Comparison of ENCODE assay signal across 1 cellular context in genomic region chr17:5419356-5419958, GRCh38.
TF ChIP-seq lines count a peak whose summit lies in the region.

NUP88 (minus strand) TSS chr17:5419662; CDS start chr17:5419650, 12 bp downstream.

TF ChIP-seq in HepG2, 621 proteins besides CTCF, POLR2A, EP300 and RAD21 (continued from another document and continues in another):
- TF ChIP-seq YY1 (IDR thresholded peaks at IDR 0.05; ENCODE audit: insufficient read depth, insufficient replicate concordance, low read depth, low read length), result peak; percentile 97
- no peak for TF ChIP-seq HBP1 (CRISPR knock-in tag; IDR thresholded peaks at IDR 0.05; ENCODE audit: low read depth)
- no peak for TF ChIP-seq CAMTA2 (CRISPR knock-in tag; IDR thresholded peaks at IDR 0.05; ENCODE audit: borderline replicate concordance)
- TF ChIP-seq ZSCAN12 (CRISPR knock-in tag; IDR thresholded peaks at IDR 0.05), result no peak
- TF ChIP-seq JDP2 (CRISPR knock-in tag; IDR thresholded peaks at IDR 0.05; ENCODE audit: borderline replicate concordance), result no peak
- no peak for TF ChIP-seq ZBTB4 (CRISPR knock-in tag; IDR thresholded peaks at IDR 0.05; ENCODE audit: borderline replicate concordance)
- TF ChIP-seq ZNF672 (CRISPR knock-in tag; IDR thresholded peaks at IDR 0.05), result no peak
- no peak for TF ChIP-seq POLR2AphosphoS2 (IDR thresholded peaks at IDR 0.05; ENCODE audit: low read depth, low read length)
- TF ChIP-seq ZNF282 (IDR thresholded peaks at IDR 0.05; ENCODE audit: partially characterized antibody), result no peak
- TF ChIP-seq ZNF562 (CRISPR knock-in tag; IDR thresholded peaks at IDR 0.05; ENCODE audit: borderline replicate concordance), result no peak
- TF ChIP-seq SMARCE1 (IDR thresholded peaks at IDR 0.05; ENCODE audit: borderline replicate concordance), result no peak
- no peak for TF ChIP-seq CENPX (CRISPR knock-in tag; IDR thresholded peaks at IDR 0.05)
- TF ChIP-seq ZNF280B (CRISPR knock-in tag; IDR thresholded peaks at IDR 0.05; ENCODE audit: borderline replicate concordance), result no peak
- TF ChIP-seq SRSF4 (IDR thresholded peaks at IDR 0.05; ENCODE audit: low read depth, low read length, poor library complexity, severe bottlenecking), result no peak
- TF ChIP-seq PPARG (CRISPR knock-in tag; conservative IDR thresholded peaks at IDR 0.05), result peak; percentile 49; the same call in 1 of the 2 replicates
- TF ChIP-seq NCOA1 (CRISPR knock-in tag; IDR thresholded peaks at IDR 0.05), result no peak
- TF ChIP-seq FOXA1 (IDR thresholded peaks at IDR 0.05), result no peak
- TF ChIP-seq FOXA1 (CRISPR knock-in tag; IDR thresholded peaks at IDR 0.05), result no peak
- no peak for TF ChIP-seq LBX2 (CRISPR knock-in tag; IDR thresholded peaks at IDR 0.05; ENCODE audit: borderline replicate concordance)
- TF ChIP-seq HDAC6 (IDR thresholded peaks at IDR 0.05; ENCODE audit: low read depth, low read length), result no peak
- no peak for TF ChIP-seq TIGD3 (CRISPR knock-in tag; IDR thresholded peaks at IDR 0.05; ENCODE audit: borderline replicate concordance)
- no peak for TF ChIP-seq EED (CRISPR knock-in tag; IDR thresholded peaks at IDR 0.05)
- TF ChIP-seq FUBP1 (CRISPR knock-in tag; IDR thresholded peaks at IDR 0.05; ENCODE audit: borderline replicate concordance), result no peak
- TF ChIP-seq KLF11 (CRISPR knock-in tag; IDR thresholded peaks at IDR 0.05), result no peak
- TF ChIP-seq WIZ (CRISPR knock-in tag; IDR thresholded peaks at IDR 0.05), result no peak
- no peak for TF ChIP-seq SMC3 (IDR thresholded peaks at IDR 0.05; ENCODE audit: low read length)
- TF ChIP-seq SNRNP70 (IDR thresholded peaks at IDR 0.05; ENCODE audit: low read depth, low read length), result no peak
- no peak; the same call in 2 of the 3 replicates for TF ChIP-seq MXI1 (IDR thresholded peaks at IDR 0.05; ENCODE audit: borderline replicate concordance, low read depth, low read length)
- TF ChIP-seq ZFP36L2 (CRISPR knock-in tag; IDR thresholded peaks at IDR 0.05), result no peak
- TF ChIP-seq SNAPC2 (CRISPR knock-in tag; IDR thresholded peaks at IDR 0.05), result no peak
- peak; percentile 9; the same call in 1 of the 2 replicates for TF ChIP-seq HDAC2 (CRISPR knock-in tag; IDR thresholded peaks at IDR 0.05)
- no peak for TF ChIP-seq KLF15 (CRISPR knock-in tag; IDR thresholded peaks at IDR 0.05; ENCODE audit: borderline replicate concordance)
- no peak; the same call in 1 of the 2 replicates for TF ChIP-seq ZNF83 (CRISPR knock-in tag; IDR thresholded peaks at IDR 0.05; ENCODE audit: borderline replicate concordance)
- TF ChIP-seq RERE (CRISPR knock-in tag; IDR thresholded peaks at IDR 0.05; ENCODE audit: low read depth), result no peak
- TF ChIP-seq YEATS4 (CRISPR knock-in tag; IDR thresholded peaks at IDR 0.05; ENCODE audit: borderline replicate concordance), result peak; percentile 54; the same call in 1 of the 2 replicates
- no peak for TF ChIP-seq FOXP4 (CRISPR knock-in tag; IDR thresholded peaks at IDR 0.05)
- no peak for TF ChIP-seq FOXK1 (CRISPR knock-in tag; IDR thresholded peaks at IDR 0.05; ENCODE audit: borderline replicate concordance, low read depth)
- TF ChIP-seq FOXK2 (IDR thresholded peaks at IDR 0.05), result no peak
- no peak for TF ChIP-seq JUNB (CRISPR knock-in tag; IDR thresholded peaks at IDR 0.05; ENCODE audit: borderline replicate concordance)
- no peak for TF ChIP-seq HNRNPLL (IDR thresholded peaks at IDR 0.05; ENCODE audit: low read depth, low read length, poor library complexity, severe bottlenecking)
- TF ChIP-seq STAT5B (CRISPR knock-in tag; IDR thresholded peaks at IDR 0.05), result no peak
- TF ChIP-seq ATF6 (CRISPR knock-in tag; conservative IDR thresholded peaks at IDR 0.05), result no peak
- peak; percentile 15; the same call in 1 of the 2 replicates for TF ChIP-seq MXD1 (CRISPR knock-in tag; IDR thresholded peaks at IDR 0.05)
- no peak for TF ChIP-seq SCMH1 (CRISPR knock-in tag; IDR thresholded peaks at IDR 0.05; ENCODE audit: borderline replicate concordance)
- no peak for TF ChIP-seq JUN (CRISPR knock-in tag; IDR thresholded peaks at IDR 0.05)
